Comparison of ENCODE assay signal across 14 cellular contexts in genomic region chr2:3633089-3633981, GRCh38. TPM values are rescaled to one million over a fixed set of nuclear protein-coding genes. Genes with fewer than 3 reads are reported as not detected.
A peak's percentile ranks its signal among the peaks of the same experiment; 100 is the strongest.
DNase-seq lines count a peak whose midpoint lies in the region; ATAC-seq, FAIRE-seq and TF ChIP-seq lines count a peak whose summit lies in the region.
"Had no signal": no experiment of that assay in that cellular context is flagged by ENCODE, and none has a peak within 500 bp of the region (broad histone marks: within the 10 kb centered on the region; RNA-seq: fewer than 3 reads in every experiment).

No MANE protein-coding gene starts in this region.

- FAIRE-seq in astrocyte (lab: Jason Lieb, UNC) = no peak
- FAIRE-seq: H1 had no signal

- H3K27ac ChIP-seq in astrocyte (ENCODE audit: low read depth, low read length) = no peak overlapping the region

- no peaks in the 10 kb centered on the region for H3K27me3 ChIP-seq in astrocyte (ENCODE audit: insufficient read depth, low read length)

- no peak overlapping the region for H3K4me3 ChIP-seq in astrocyte (ENCODE audit: insufficient read depth, low read depth, low read length)

- no peak overlapping the region for H3K9ac ChIP-seq in astrocyte (ENCODE audit: low read length)

- H3K27me3 Mint-ChIP-seq in astrocyte (ENCODE audit: low read depth, unreplicated experiment) (peaks cover 40% of the 10 kb centered on the region), Calu3 (ENCODE audit: unreplicated experiment) (peaks cover 83% of the 10 kb centered on the region)
- peaks cover 25% of the 10 kb centered on the region for H3K27me3 Mint-ChIP-seq in stimulated activated naive CD8-positive, alpha-beta T cell treated with anti-CD3 and anti-CD28 coated beads, Interleukin-15, amount 100 ng/mL, for 72 hours
- H3K27me3 Mint-ChIP-seq: activated CD8-positive, alpha-beta T cell treated with anti-CD3 and anti-CD28 coated beads for 36 hours; brain had no signal

- BruUV-seq in Calu3 (replicated peaks; lab: Mats Ljungman, UMichigan) = no TSS peak

- no peak overlapping the region for H3K4me2 ChIP-seq in astrocyte (ENCODE audit: low read length)

- H3K4me1 ChIP-seq in astrocyte (ENCODE audit: insufficient read depth, low read length) = no peaks in the 10 kb centered on the region

- H3K9me3 ChIP-seq in astrocyte (ENCODE audit: insufficient read depth, low read depth, low read length) = no peaks in the 10 kb centered on the region

- H3K4me1 Mint-ChIP-seq in astrocyte (ENCODE audit: low read depth, unreplicated experiment) (no peaks in the 10 kb centered on the region), Calu3 (ENCODE audit: low read depth, unreplicated experiment) (no peaks in the 10 kb centered on the region)
- peaks cover 1% of the 10 kb centered on the region for H3K4me1 Mint-ChIP-seq in stimulated activated naive CD8-positive, alpha-beta T cell treated with anti-CD3 and anti-CD28 coated beads, Interleukin-15, amount 100 ng/mL, for 72 hours
- H3K4me1 Mint-ChIP-seq: stimulated activated naive B cell treated with anti-CD40 and anti-IgM and Interleukin-4, amounts not matched to agents 10 μg/mL and 1 μg/mL and 100 μg/mL, for 72 hours had no signal

- CTCF ChIA-PET in Calu3 (lab: Charles Lee) = interaction anchor here (0.6 kb wide), 1 partner anchor 11 kb away, joined by 3 read pairs; no protein-coding TSS in a partner anchor

- no peak for TF ChIP-seq CTCF in astrocyte (IDR thresholded peaks at IDR 0.05; ENCODE audit: insufficient read depth, low read depth, low read length)
- TF ChIP-seq CTCF in Calu3 (IDR thresholded peaks at IDR 0.05; ENCODE audit: unreplicated experiment) = no peak

- H3K79me2 ChIP-seq in astrocyte (ENCODE audit: insufficient read depth, low read length) = no peaks in the 10 kb centered on the region

- H3K36me3 ChIP-seq in astrocyte (ENCODE audit: insufficient read depth, low read length) = no peaks in the 10 kb centered on the region

- no peaks in the 10 kb centered on the region for H4K20me1 ChIP-seq in astrocyte (ENCODE audit: insufficient read depth, low read length)

- H3K36me3 Mint-ChIP-seq in astrocyte (ENCODE audit: low read depth, unreplicated experiment) = no peaks in the 10 kb centered on the region
- no peaks in the 10 kb centered on the region for H3K36me3 Mint-ChIP-seq in Calu3 (ENCODE audit: insufficient read depth, unreplicated experiment)
- H3K36me3 Mint-ChIP-seq: brain; stimulated activated naive B cell treated with anti-CD40 and anti-IgM and Interleukin-4, amounts not matched to agents 10 μg/mL and 1 μg/mL and 100 μg/mL, for 72 hours had no signal

- intact Hi-C loops in Calu3 (cut with micrococcal nuclease; ENCODE audit: unreplicated experiment) = no loop called here

- peaks cover 3% of the 10 kb centered on the region for H3K9me3 Mint-ChIP-seq in astrocyte (ENCODE audit: unreplicated experiment)
- no peaks in the 10 kb centered on the region for H3K9me3 Mint-ChIP-seq in stimulated activated naive CD8-positive, alpha-beta T cell treated with anti-CD3 and anti-CD28 coated beads, Interleukin-15, amount 100 ng/mL, for 72 hours
- H3K9me3 Mint-ChIP-seq in Calu3 (ENCODE audit: low read depth, unreplicated experiment) = no peaks in the 10 kb centered on the region
- H3K9me3 Mint-ChIP-seq: activated CD8-positive, alpha-beta T cell treated with anti-CD3 and anti-CD28 coated beads for 36 hours; stimulated activated naive B cell treated with anti-CD40 and anti-IgM and Interleukin-4, amounts not matched to agents 10 μg/mL and 1 μg/mL and 100 μg/mL, for 72 hours had no signal

- DNase-seq in Daoy (ENCODE audit: low read depth) (peak; percentile 56), NCI-H1436 treated with DMSO at 0.1 percent for 48 hours (lab: John Stamatoyannopoulos, UW) (peak; percentile 14), astrocyte (ENCODE audit: low read depth) (peak; percentile 20), mesenteric fat pad (ENCODE audit: low spot score) (peak; percentile 65), amygdala (lab: John Stamatoyannopoulos, UW) (no peak), Calu3 (no peak)
- DNase-seq in stimulated activated naive CD8-positive, alpha-beta T cell treated with anti-CD3 and anti-CD28 coated beads, Interleukin-15, amount 100 ng/mL, for 72 hours = no peak
- DNase-seq: activated CD8-positive, alpha-beta T cell treated with anti-CD3 and anti-CD28 coated beads for 36 hours; COR-L47; stimulated activated naive B cell treated with anti-CD40 and anti-IgM and Interleukin-4, amounts not matched to agents 10 μg/mL and 1 μg/mL and 100 μg/mL, for 72 hours had no signal

- ATAC-seq in stimulated activated naive CD8-positive, alpha-beta T cell treated with anti-CD3 and anti-CD28 coated beads, Interleukin-15, amount 100 ng/mL, for 72 hours = no peak
- ATAC-seq in HG03521 (IDR thresholded peaks at IDR 0.05; ENCODE audit: unreplicated experiment) = no peak
- ATAC-seq: activated CD8-positive, alpha-beta T cell treated with anti-CD3 and anti-CD28 coated beads for 36 hours; stimulated activated naive B cell treated with anti-CD40 and anti-IgM and Interleukin-4, amounts not matched to agents 10 μg/mL and 1 μg/mL and 100 μg/mL, for 72 hours had no signal

- H3K27ac Mint-ChIP-seq in astrocyte (ENCODE audit: unreplicated experiment) (no peak overlapping the region), Calu3 (ENCODE audit: unreplicated experiment) (no peak overlapping the region)
- no peak overlapping the region for H3K27ac Mint-ChIP-seq in stimulated activated naive CD8-positive, alpha-beta T cell treated with anti-CD3 and anti-CD28 coated beads, Interleukin-15, amount 100 ng/mL, for 72 hours
- H3K27ac Mint-ChIP-seq: activated CD8-positive, alpha-beta T cell treated with anti-CD3 and anti-CD28 coated beads for 36 hours; stimulated activated naive B cell treated with anti-CD40 and anti-IgM and Interleukin-4, amounts not matched to agents 10 μg/mL and 1 μg/mL and 100 μg/mL, for 72 hours had no signal

- no peak overlapping the region for H2AFZ ChIP-seq in astrocyte (ENCODE audit: low read depth, low read length)

- no peak overlapping the region for H3K4me3 Mint-ChIP-seq in astrocyte (ENCODE audit: unreplicated experiment)
- H3K4me3 Mint-ChIP-seq in stimulated activated naive CD8-positive, alpha-beta T cell treated with anti-CD3 and anti-CD28 coated beads, Interleukin-15, amount 100 ng/mL, for 72 hours = no peak overlapping the region
- no peak overlapping the region for H3K4me3 Mint-ChIP-seq in Calu3 (ENCODE audit: low read depth, unreplicated experiment)
- H3K4me3 Mint-ChIP-seq: activated CD8-positive, alpha-beta T cell treated with anti-CD3 and anti-CD28 coated beads for 36 hours; brain; stimulated activated naive B cell treated with anti-CD40 and anti-IgM and Interleukin-4, amounts not matched to agents 10 μg/mL and 1 μg/mL and 100 μg/mL, for 72 hours had no signal

RNA-seq across cellular contexts. Expression of gene ALLC, which starts 24.7 kb away (rescaled TPM):
- total RNA-seq in Daoy (2014; rRNA removed; shearing (Covaris generic)) = 0.11 TPM in 1 of 2 replicates, not detected in the other
- total RNA-seq in astrocyte (not detected in 2 replicates), mesenteric fat pad (not detected), Calu3 (2022) (not detected in 2 replicates)
- total RNA-seq: activated CD8-positive, alpha-beta T cell treated with anti-CD3 and anti-CD28 coated beads for 36 hours; H1; mononuclear cell had no signal

RNA-seq across cellular contexts. Expression of gene COLEC11, which starts 38.4 kb away (rescaled TPM):
- total RNA-seq in Daoy (2014; rRNA removed; shearing (Covaris generic)) = not detected in 2 replicates
- total RNA-seq in astrocyte = not detected in 2 replicates
- 5.5 TPM for total RNA-seq in mesenteric fat pad
- not detected in 2 replicates for total RNA-seq in Calu3 (2022)
- total RNA-seq: mononuclear cell had no signal

RNA-seq across cellular contexts. Expression of gene RPS7, which starts 58.3 kb away (rescaled TPM):
- total RNA-seq in Daoy (2014; rRNA removed; shearing (Covaris generic)) = 5,476 and 6,311 TPM in 2 replicates
- total RNA-seq in astrocyte (998 and 1,163 TPM in 2 replicates), mesenteric fat pad (1,225 TPM), Calu3 (2022) (1,135 and 1,226 TPM in 2 replicates)

Comparison
In these comparisons a context has a peak if more than half of its experiments do, and no peak if none do; other contexts are left out.
1. DNase-seq: peak in Daoy (single experiment), NCI-H1436 treated with DMSO at 0.1 percent for 48 hours (single experiment), astrocyte (single experiment) and mesenteric fat pad (single experiment); none in stimulated activated naive CD8-positive, alpha-beta T cell treated with anti-CD3 and anti-CD28 coated beads, Interleukin-15, amount 100 ng/mL, for 72 hours (0 of 2), amygdala (0 of 56) and Calu3 (single experiment).